18 cellular contexts compared by ENCODE assay signal in the genomic region with DNA sequence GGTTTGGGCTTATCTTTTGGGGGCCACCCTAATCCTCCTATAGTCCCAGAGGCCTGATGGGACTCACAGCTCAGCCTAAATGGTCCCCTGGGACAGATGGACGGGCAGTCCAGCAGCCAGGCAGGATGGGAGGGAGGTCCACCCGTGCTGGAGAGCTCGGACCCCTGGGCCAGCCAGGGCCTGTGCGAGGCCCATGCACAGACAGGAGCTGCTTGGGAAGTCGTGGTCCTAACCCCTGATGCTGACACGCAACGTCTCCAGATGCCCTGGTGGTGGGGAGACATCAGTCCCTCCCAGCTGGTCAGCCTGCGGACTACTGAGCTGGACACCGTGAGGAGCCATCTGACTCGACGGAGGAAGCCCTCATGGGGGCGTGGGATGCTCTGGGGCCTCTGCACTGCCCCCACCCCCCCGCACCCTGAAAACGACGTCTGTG. TPM values are rescaled to one million over a fixed set of nuclear protein-coding genes. Genes with fewer than 3 reads are reported as not detected.
DNase-seq lines count a peak whose midpoint lies in the region; TF ChIP-seq lines count a peak whose summit lies in the region.
"Had no signal": no experiment of that assay in that cellular context is flagged by ENCODE, and none has a peak within 500 bp of the region (broad histone marks: within the 10 kb centered on the region; RNA-seq: fewer than 3 reads in every experiment).

No MANE protein-coding gene starts in this region.

- peaks cover 7% of the 10 kb centered on the region for H3K27me3 Mint-ChIP-seq in activated naive CD4-positive, alpha-beta T cell treated with anti-CD3 and anti-CD28 coated beads for 36 hours (ENCODE audit: low read depth)
- H3K27me3 Mint-ChIP-seq in activated naive CD4-positive, alpha-beta T cell treated with anti-CD3 and anti-CD28 coated beads, Interleukin-2, amount 10 ng/mL, durations not matched to agents 7 days and 5 days, result peaks cover 7% of the 10 kb centered on the region
- peaks cover 9% of the 10 kb centered on the region for H3K27me3 Mint-ChIP-seq in type B pancreatic cell

- peak overlapping the region; percentile 88 for H2AK5ac ChIP-seq in neuronal stem cell (ENCODE audit: low read depth, low read length)

- H3K27ac ChIP-seq in coronary artery, result no peak overlapping the region
- no peak overlapping the region for H3K27ac ChIP-seq in neuronal stem cell (replicated peaks; ENCODE audit: low read length)
- H3K27ac ChIP-seq: C4-2B had no signal

- H3K36me3 Mint-ChIP-seq in activated naive CD4-positive, alpha-beta T cell treated with anti-CD3 and anti-CD28 coated beads for 36 hours (ENCODE audit: low read depth), result no peaks in the 10 kb centered on the region
- H3K36me3 Mint-ChIP-seq in activated naive CD4-positive, alpha-beta T cell treated with anti-CD3 and anti-CD28 coated beads, Interleukin-2, amount 10 ng/mL, durations not matched to agents 7 days and 5 days, result no peaks in the 10 kb centered on the region
- H3K36me3 Mint-ChIP-seq in type B pancreatic cell, result no peaks in the 10 kb centered on the region

- H2BK15ac ChIP-seq in neuronal stem cell (ENCODE audit: low read length), result peak overlapping the region; percentile 94

- TF ChIP-seq CTCF in coronary artery (IDR thresholded peaks at IDR 0.05), result no peak
- TF ChIP-seq CTCF in type B pancreatic cell (conservative IDR thresholded peaks at IDR 0.05), result no peak

- peak overlapping the region; percentile 82 for H2BK5ac ChIP-seq in neuronal stem cell (ENCODE audit: low read length)

- H3K14ac ChIP-seq in neuronal stem cell (ENCODE audit: low read length), result no peak overlapping the region

- H4K8ac ChIP-seq in neuronal stem cell (ENCODE audit: low read depth, low read length), result no peak overlapping the region

- peaks cover 0 to 2% of the 10 kb centered on the region in 2 donors for H3K36me3 ChIP-seq in neuronal stem cell (replicated peaks in 1 of 2; ENCODE audit: control insufficient read depth in 2 of 2, insufficient read depth in 2 of 2, low read length in 2 of 2)

- H3K9me3 Mint-ChIP-seq in activated naive CD4-positive, alpha-beta T cell treated with anti-CD3 and anti-CD28 coated beads for 36 hours, result no peaks in the 10 kb centered on the region
- H3K9me3 Mint-ChIP-seq in activated naive CD4-positive, alpha-beta T cell treated with anti-CD3 and anti-CD28 coated beads, Interleukin-2, amount 10 ng/mL, durations not matched to agents 7 days and 5 days, result peaks cover 13% of the 10 kb centered on the region
- no peaks in the 10 kb centered on the region for H3K9me3 Mint-ChIP-seq in type B pancreatic cell

- H3K4ac ChIP-seq in neuronal stem cell (ENCODE audit: low read length), result no peak overlapping the region

- no peak overlapping the region for H3K9ac ChIP-seq in neuronal stem cell (ENCODE audit: low read depth, low read length, poor library complexity)

- H3K79me1 ChIP-seq in neuronal stem cell (ENCODE audit: low read depth, low read length), result peaks cover 2% of the 10 kb centered on the region

- no peak overlapping the region for H3K27ac Mint-ChIP-seq in activated naive CD4-positive, alpha-beta T cell treated with anti-CD3 and anti-CD28 coated beads for 36 hours
- H3K27ac Mint-ChIP-seq in activated naive CD4-positive, alpha-beta T cell treated with anti-CD3 and anti-CD28 coated beads, Interleukin-2, amount 10 ng/mL, durations not matched to agents 7 days and 5 days, result no peak overlapping the region
- H3K27ac Mint-ChIP-seq in type B pancreatic cell, result no peak overlapping the region
- H3K27ac Mint-ChIP-seq: HFFc6 had no signal

- peaks cover 0 to 11% (median 0%) of the 10 kb centered on the region in 3 experiments for H3K27me3 ChIP-seq in neuronal stem cell (ENCODE audit: control insufficient read depth in 3 of 3, insufficient read depth in 3 of 3, low read depth in 1 of 3, low read length in 3 of 3)

- H3K23ac ChIP-seq in neuronal stem cell (ENCODE audit: low read depth, low read length, poor library complexity), result peak overlapping the region; percentile 65

- CTCF ChIA-PET in activated naive CD4-positive, alpha-beta T cell treated with anti-CD3 and anti-CD28 coated beads for 36 hours (lab: Charles Lee), result no interaction called here
- CTCF ChIA-PET in activated naive CD4-positive, alpha-beta T cell treated with anti-CD3 and anti-CD28 coated beads, Interleukin-2, amount 10 ng/mL, durations not matched to agents 7 days and 5 days (lab: Charles Lee), result no interaction called here

- no peak overlapping the region for H2BK120ac ChIP-seq in neuronal stem cell (ENCODE audit: low read depth, low read length)

- peaks cover 0 to 7% of the 10 kb centered on the region in 2 donors for H3K4me1 ChIP-seq in neuronal stem cell (ENCODE audit: control insufficient read depth in 2 of 2, insufficient read depth in 1 of 2, low read depth in 1 of 2, low read length in 2 of 2)

- no peak overlapping the region for H2BK12ac ChIP-seq in neuronal stem cell (ENCODE audit: low read length)

- no peak overlapping the region for H4K91ac ChIP-seq in neuronal stem cell (ENCODE audit: low read depth, low read length, poor library complexity)

- H3K4me3 ChIP-seq in coronary artery (no peak overlapping the region), neuronal stem cell (ENCODE audit: low read length in 2 of 2) (no peak overlapping the region)

- H3K9me3 ChIP-seq in neuronal stem cell (replicated peaks in 1 of 2; ENCODE audit: control insufficient read depth in 2 of 2, insufficient read depth in 1 of 2, low read depth in 1 of 2, low read length in 2 of 2), result peaks cover 0 to 2% of the 10 kb centered on the region in 2 donors

- H2AFZ ChIP-seq in neuronal stem cell (ENCODE audit: low read length), result no peak overlapping the region

- no CpG with 5 or more reads among the region's 15 CpGs for WGBS in neuronal stem cell (ENCODE audit: extremely low coverage in 2 of 2, insufficient read length in 2 of 2, insufficient replicate concordance in 1 of 2), 2 donors

- peak overlapping the region; percentile 64 for H3K18ac ChIP-seq in neuronal stem cell (ENCODE audit: low read length)

- H3K4me2 ChIP-seq in neuronal stem cell (ENCODE audit: insufficient read depth, low read length, poor library complexity, severe bottlenecking), result no peak overlapping the region

- DNase-seq in activated naive CD4-positive, alpha-beta T cell treated with anti-CD3 and anti-CD28 coated beads for 36 hours, result peak; percentile 3
- DNase-seq in activated naive CD4-positive, alpha-beta T cell treated with anti-CD3 and anti-CD28 coated beads, Interleukin-2, amount 10 ng/mL, durations not matched to agents 7 days and 5 days, result no peak
- DNase-seq in coronary artery (ENCODE audit: low spot score) (peak; percentile 65), neuronal stem cell (ENCODE audit: low spot score) (no peak), type B pancreatic cell (ENCODE audit: extremely low spot score, unreplicated experiment) (peak; percentile 57), DMS79 (lab: John Stamatoyannopoulos, UW) (no peak)
- no peak for DNase-seq in stimulated activated CD8-positive, alpha-beta memory T cell treated with anti-CD3 and anti-CD28 coated beads, Interleukin-4, amount 100 ng/mL, for 48 hours
- DNase-seq: ACHN, HFFc6, KG1, NCI-H1105 treated with DMSO at 0.1 percent for 48 hours, NCI-H1694 treated with DMSO at 0.1 percent for 48 hours, NCI-H510A treated with DMSO at 0.1 percent for 48 hours, NCI-H774, PC-3, RPMI8226, SIG-M5 had no signal

- intact Hi-C loops in activated naive CD4-positive, alpha-beta T cell treated with anti-CD3 and anti-CD28 coated beads for 36 hours (cut with micrococcal nuclease), result no loop called here

- no peaks in the 10 kb centered on the region for H3K4me1 Mint-ChIP-seq in activated naive CD4-positive, alpha-beta T cell treated with anti-CD3 and anti-CD28 coated beads for 36 hours (ENCODE audit: low read depth)
- H3K4me1 Mint-ChIP-seq in activated naive CD4-positive, alpha-beta T cell treated with anti-CD3 and anti-CD28 coated beads, Interleukin-2, amount 10 ng/mL, durations not matched to agents 7 days and 5 days, result no peaks in the 10 kb centered on the region
- no peaks in the 10 kb centered on the region for H3K4me1 Mint-ChIP-seq in type B pancreatic cell (ENCODE audit: unreplicated experiment)

- no peak overlapping the region for H3K4me3 Mint-ChIP-seq in activated naive CD4-positive, alpha-beta T cell treated with anti-CD3 and anti-CD28 coated beads for 36 hours
- no peak overlapping the region for H3K4me3 Mint-ChIP-seq in activated naive CD4-positive, alpha-beta T cell treated with anti-CD3 and anti-CD28 coated beads, Interleukin-2, amount 10 ng/mL, durations not matched to agents 7 days and 5 days
- no peak overlapping the region for H3K4me3 Mint-ChIP-seq in type B pancreatic cell
- H3K4me3 Mint-ChIP-seq: HFFc6 had no signal

RNA-seq across cellular contexts. Expression of gene MUC5AC, which starts 31.2 kb away (rescaled TPM):
- not detected for total RNA-seq in activated naive CD4-positive, alpha-beta T cell treated with anti-CD3 and anti-CD28 coated beads for 36 hours
- polyA plus RNA-seq in neuronal stem cell (2013, experiment 1 of 2), result not detected
- polyA plus RNA-seq in neuronal stem cell (2013, experiment 2 of 2), result not detected
- 0.10 and 1.4 TPM in 2 replicates for total RNA-seq in type B pancreatic cell (ENCODE audit: low replicate concordance)
- total RNA-seq: HFFc6 had no signal

RNA-seq across cellular contexts. Expression of gene MUC2, which starts 51.8 kb away (rescaled TPM):
- not detected for total RNA-seq in activated naive CD4-positive, alpha-beta T cell treated with anti-CD3 and anti-CD28 coated beads for 36 hours
- not detected for polyA plus RNA-seq in neuronal stem cell (2013, experiment 1 of 2)
- under 0.01 TPM for polyA plus RNA-seq in neuronal stem cell (2013, experiment 2 of 2)
- total RNA-seq in type B pancreatic cell (ENCODE audit: low replicate concordance), result 1.5 and 2.7 TPM in 2 replicates

Comparison
In these comparisons a context has a peak if more than half of its experiments do, and no peak if none do; other contexts are left out.
1. DNase-seq: peak in activated naive CD4-positive, alpha-beta T cell treated with anti-CD3 and anti-CD28 coated beads for 36 hours (single experiment), coronary artery (single experiment) and type B pancreatic cell (single experiment); none in activated naive CD4-positive, alpha-beta T cell treated with anti-CD3 and anti-CD28 coated beads, Interleukin-2, amount 10 ng/mL, durations not matched to agents 7 days and 5 days (single experiment), neuronal stem cell (single experiment), stimulated activated CD8-positive, alpha-beta memory T cell treated with anti-CD3 and anti-CD28 coated beads, Interleukin-4, amount 100 ng/mL, for 48 hours (single experiment) and DMS79 (single experiment).